10 cellular contexts compared by ENCODE assay signal in genomic region chr1:6448749-6449631, GRCh38. TPM values are rescaled to one million over a fixed set of nuclear protein-coding genes. Genes with fewer than 3 reads are reported as not detected.
DNase-seq lines count a peak whose midpoint lies in the region; ATAC-seq and TF ChIP-seq lines count a peak whose summit lies in the region.
"Had no signal": no experiment of that assay in that cellular context is flagged by ENCODE, and none has a peak within 500 bp of the region (broad histone marks: within the 10 kb centered on the region; RNA-seq: fewer than 3 reads in every experiment).

No MANE protein-coding gene starts in this region.

- WGBS in trophoblast cell (ENCODE audit: extremely low coverage, insufficient coverage, insufficient read length): no CpG with 5 or more reads among the region's 66 CpGs
- WGBS in aorta, 2 donors: 4 to 12% methylated on average over 21 to 66 of the region's 66 CpGs

- no peak overlapping the region for H4K12ac ChIP-seq in trophoblast cell (ENCODE audit: low read depth, low read length)

- no peak overlapping the region for H3K23ac ChIP-seq in trophoblast cell (ENCODE audit: low read length)

- H3K9me3 Mint-ChIP-seq in endothelial cell (ENCODE audit: unreplicated experiment): no peaks in the 10 kb centered on the region

- no peak overlapping the region for H2AK5ac ChIP-seq in trophoblast cell (ENCODE audit: low read length)

- no peak overlapping the region for H2BK12ac ChIP-seq in trophoblast cell (ENCODE audit: low read length)

- H3K27me3 Mint-ChIP-seq in endothelial cell (ENCODE audit: unreplicated experiment): peaks cover 14% of the 10 kb centered on the region

- H3K4ac ChIP-seq in trophoblast cell (ENCODE audit: low read depth, low read length): no peak overlapping the region

- no peak for ATAC-seq in HG03280 (IDR thresholded peaks at IDR 0.05; ENCODE audit: unreplicated experiment)
- ATAC-seq in aorta (ENCODE audit: low FRiP score): no peak

- H4K8ac ChIP-seq in trophoblast cell (ENCODE audit: low read depth, low read length): no peak overlapping the region

- no peak overlapping the region for H3K9ac ChIP-seq in trophoblast cell (ENCODE audit: low read length)

- no peak overlapping the region for H2BK5ac ChIP-seq in trophoblast cell (ENCODE audit: low read depth, low read length, poor library complexity)

- no peaks in the 10 kb centered on the region for H3K79me2 ChIP-seq in trophoblast cell (ENCODE audit: control insufficient read depth, insufficient read depth, low read length, poor library complexity)

- intact Hi-C loops in aorta (cut with DNase I): no loop called here

- no peak overlapping the region for H4K91ac ChIP-seq in trophoblast cell (ENCODE audit: low read depth, low read length)

- H3K27ac Mint-ChIP-seq in endothelial cell (ENCODE audit: unreplicated experiment): no peak overlapping the region

- no peak overlapping the region for H3K14ac ChIP-seq in trophoblast cell (ENCODE audit: low read length)

- H3K27ac ChIP-seq in trophoblast cell (ENCODE audit: low read depth, low read length) (no peak overlapping the region), aorta (ENCODE audit: low read depth in 1 of 2, low read length in 2 of 2) (no peak overlapping the region)
- H3K27ac ChIP-seq: psoas muscle had no signal

- no peak overlapping the region for H2AFZ ChIP-seq in trophoblast cell (ENCODE audit: insufficient read depth, low read length, poor library complexity)

- peak overlapping the region; percentile 45 for H3K4me3 Mint-ChIP-seq in endothelial cell (ENCODE audit: unreplicated experiment)

- H3K4me1 ChIP-seq in trophoblast cell (ENCODE audit: control insufficient read depth in 1 of 2, insufficient read depth in 2 of 2, low read length in 2 of 2) (peaks cover 4 to 13% of the 10 kb centered on the region in 2 experiments), aorta (ENCODE audit: control insufficient read depth in 1 of 2, insufficient read depth in 2 of 2, low read length in 2 of 2) (no peaks in the 10 kb centered on the region)
- H3K4me1 ChIP-seq: psoas muscle had no signal

- H3K4me3 ChIP-seq in trophoblast cell (ENCODE audit: low read depth, low read length): no peak overlapping the region
- H3K4me3 ChIP-seq in aorta (ENCODE audit: low read length in 2 of 2): peak overlapping the region in 1 of 2 donors; percentile 29
- H3K4me3 ChIP-seq: psoas muscle had no signal

- DNase-seq in NCI-H1417 (lab: John Stamatoyannopoulos, UW) (peak; percentile 25 to 74 (median 71)), NCI-H1417 treated with DMSO at 0.1 percent for 48 hours (lab: John Stamatoyannopoulos, UW) (no peak), NCI-H510A treated with DMSO at 0.1 percent for 48 hours (lab: John Stamatoyannopoulos, UW) (peak; percentile 77), endothelial cell (ENCODE audit: low spot score) (peak; percentile 36), trophoblast cell (no peak), aorta (no peak), ureter (ENCODE audit: low spot score) (no peak)
- DNase-seq: psoas muscle had no signal

- H3K36me3 ChIP-seq in trophoblast cell (ENCODE audit: control insufficient read depth in 1 of 2, insufficient read depth in 2 of 2, low read length in 2 of 2) (no peaks in the 10 kb centered on the region), aorta (ENCODE audit: control insufficient read depth in 1 of 2, insufficient read depth in 2 of 2, low read length in 1 of 2) (no peaks in the 10 kb centered on the region)

- H3K27me3 ChIP-seq in trophoblast cell (ENCODE audit: insufficient read depth, low read length) (peaks cover 21% of the 10 kb centered on the region), aorta (ENCODE audit: control insufficient read depth in 1 of 2, insufficient read depth in 2 of 2, low read length in 1 of 2) (peaks cover 0 to 2% of the 10 kb centered on the region in 2 donors)

- H3K4me1 Mint-ChIP-seq in endothelial cell (ENCODE audit: unreplicated experiment): peaks cover 7% of the 10 kb centered on the region

- no peak for TF ChIP-seq CTCF in endothelial cell (IDR thresholded peaks at IDR 0.05; ENCODE audit: unreplicated experiment)

- H3K18ac ChIP-seq in trophoblast cell (ENCODE audit: low read length): no peak overlapping the region

- H2BK120ac ChIP-seq in trophoblast cell (ENCODE audit: insufficient read depth, low read length, poor library complexity): no peak overlapping the region

- no peaks in the 10 kb centered on the region for H3K79me1 ChIP-seq in trophoblast cell (ENCODE audit: low read length)

- H3K9me3 ChIP-seq in trophoblast cell (ENCODE audit: insufficient read depth, low read depth, low read length): no peaks in the 10 kb centered on the region
- no peaks in the 10 kb centered on the region for H3K9me3 ChIP-seq in aorta (ENCODE audit: control insufficient read depth, low read length)
- H3K9me3 ChIP-seq: psoas muscle had no signal

- peaks cover 4% of the 10 kb centered on the region for H3K36me3 Mint-ChIP-seq in endothelial cell (ENCODE audit: low read depth, unreplicated experiment)

- H3K4me2 ChIP-seq in trophoblast cell (ENCODE audit: low read length): peak overlapping the region; percentile 56

RNA-seq across cellular contexts. Expression of gene TNFRSF25, which starts 17.0 kb away (rescaled TPM):
- total RNA-seq in endothelial cell (ENCODE audit: unreplicated experiment) (104 TPM), aorta (10 to 100 TPM in 1 of 2 donors, 1 to 10 TPM in 1; 6.5 to 34.6 TPM), ureter (17.1 TPM)
- polyA plus RNA-seq in trophoblast cell (2013): 22.6 and 23.0 TPM in 2 replicates
- polyA plus RNA-seq in aorta: 10 to 100 TPM in 1 of 2 donors, 1 to 10 TPM in 1; 9.6 to 22.9 TPM

RNA-seq across cellular contexts. Expression of gene ESPN, which starts 24.4 kb away (rescaled TPM):
- 0.36 TPM for total RNA-seq in endothelial cell (ENCODE audit: unreplicated experiment)
- 5.8 and 6.9 TPM in 2 replicates for polyA plus RNA-seq in trophoblast cell (2013)
- under 1 TPM; 0.29 to 0.84 TPM for total RNA-seq in aorta
- polyA plus RNA-seq in aorta: 10 to 100 TPM in 1 of 2 donors, under 1 TPM in 1; 0.54 to 28.7 TPM
- total RNA-seq in ureter: 6.2 TPM
- total RNA-seq: psoas muscle had no signal
- polyA plus RNA-seq: AG04450 had no signal

RNA-seq across cellular contexts. Expression of gene HES2, which starts 29.3 kb away (rescaled TPM):
- total RNA-seq in endothelial cell (ENCODE audit: unreplicated experiment): 0.10 TPM
- polyA plus RNA-seq in trophoblast cell (2013): 33.7 and 41.0 TPM in 2 replicates
- under 1 TPM in 1 of 2 donors, not detected in 1; 0.49 TPM for total RNA-seq in aorta
- polyA plus RNA-seq in aorta: 1 to 10 TPM in 1 of 2 donors, not detected in 1; 1.4 TPM
- 2.1 TPM for total RNA-seq in ureter
- polyA plus RNA-seq: AG04450 had no signal

RNA-seq across cellular contexts. Expression of gene PLEKHG5, which starts 42.5 kb away (rescaled TPM):
- total RNA-seq in endothelial cell (ENCODE audit: unreplicated experiment): 109 TPM
- polyA plus RNA-seq in trophoblast cell (2013): 31.1 and 31.3 TPM in 2 replicates
- 10 to 100 TPM in 1 of 2 donors, 1 to 10 TPM in 1; 6.6 to 39.3 TPM for total RNA-seq in aorta
- 1 to 10 TPM; 2.6 to 8.0 TPM for polyA plus RNA-seq in aorta
- total RNA-seq in ureter: 17.7 TPM

RNA-seq across cellular contexts. Expression of gene ACOT7, which starts 55.4 kb away (rescaled TPM):
- total RNA-seq in endothelial cell (ENCODE audit: unreplicated experiment): 35.1 TPM
- 30.7 and 31.4 TPM in 2 replicates for polyA plus RNA-seq in trophoblast cell (2013)
- total RNA-seq in aorta: 10 to 100 TPM; 12.5 to 20.9 TPM
- polyA plus RNA-seq in aorta: 10 to 100 TPM; 14.4 to 22.6 TPM
- 19.1 TPM for total RNA-seq in ureter

Comparison
In these comparisons a context has a peak if more than half of its experiments do, and no peak if none do; other contexts are left out.
1. DNase-seq: peak in NCI-H1417 (3 of 3), NCI-H510A treated with DMSO at 0.1 percent for 48 hours (single experiment) and endothelial cell (single experiment); none in NCI-H1417 treated with DMSO at 0.1 percent for 48 hours (single experiment), trophoblast cell (0 of 2), aorta (0 of 2) and ureter (single experiment).